ENCODE assay signal across 13 cellular contexts in genomic region chrY:2949590-2950252, GRCh38. TPM values are rescaled to one million over a fixed set of nuclear protein-coding genes. Genes with fewer than 3 reads are reported as not detected.
DNase-seq lines count a peak whose midpoint lies in the region; ATAC-seq and TF ChIP-seq lines count a peak whose summit lies in the region.
"Had no signal": no experiment of that assay in that cellular context is flagged by ENCODE, and none has a peak within 500 bp of the region (broad histone marks: within the 10 kb centered on the region; RNA-seq: fewer than 3 reads in every experiment).

No MANE protein-coding gene starts in this region.

- no peaks in the 10 kb centered on the region for H3K79me1 ChIP-seq in trophoblast cell (ENCODE audit: low read length)

- H2BK5ac ChIP-seq in trophoblast cell (ENCODE audit: low read depth, low read length, poor library complexity): no peak overlapping the region

- BruUV-seq in PC-9 (replicated peaks; lab: Mats Ljungman, UMichigan): no TSS peak

- H3K27me3 ChIP-seq in trophoblast cell (ENCODE audit: insufficient read depth, low read length) (no peaks in the 10 kb centered on the region), PC-9 (ENCODE audit: insufficient read depth, low read depth) (no peaks in the 10 kb centered on the region)
- no peaks in the 10 kb centered on the region for H3K27me3 ChIP-seq in CD8-positive, alpha-beta T cell (ENCODE audit: insufficient read depth, low read length)
- H3K27me3 ChIP-seq: right atrium auricular region, SJCRH30 had no signal

- no peak overlapping the region for H4K8ac ChIP-seq in trophoblast cell (ENCODE audit: low read depth, low read length)

- H2BK120ac ChIP-seq in trophoblast cell (ENCODE audit: insufficient read depth, low read length, poor library complexity): no peak overlapping the region

- H3K4me1 ChIP-seq in trophoblast cell (ENCODE audit: control insufficient read depth in 1 of 2, insufficient read depth in 2 of 2, low read length in 2 of 2) (peaks cover 0 to 4% of the 10 kb centered on the region in 2 experiments), PC-9 (replicated peaks; ENCODE audit: insufficient read depth) (no peaks in the 10 kb centered on the region)
- H3K4me1 ChIP-seq in CD8-positive, alpha-beta T cell (ENCODE audit: insufficient read depth, low read length): peaks cover 17% of the 10 kb centered on the region
- H3K4me1 ChIP-seq: right atrium auricular region, SJCRH30 had no signal

- H2BK12ac ChIP-seq in trophoblast cell (ENCODE audit: low read length): no peak overlapping the region

- H4K91ac ChIP-seq in trophoblast cell (ENCODE audit: low read depth, low read length): no peak overlapping the region

- H3K9me3 ChIP-seq in trophoblast cell (ENCODE audit: insufficient read depth, low read depth, low read length) (no peaks in the 10 kb centered on the region), PC-9 (ENCODE audit: insufficient read depth, low read depth) (no peaks in the 10 kb centered on the region)
- no peaks in the 10 kb centered on the region for H3K9me3 ChIP-seq in CD8-positive, alpha-beta T cell (ENCODE audit: low read length)
- H3K9me3 ChIP-seq: right atrium auricular region, SJCRH30 had no signal

- POLR2A ChIA-PET in PC-9 (lab: Charles Lee; ENCODE audit: unreplicated experiment): no interaction called here
- POLR2A ChIA-PET in CD8-positive, alpha-beta T cell (lab: Charles Lee): interaction anchor here (0.6 kb wide), 1 partner anchor 20 kb away, joined by 3 read pairs; no protein-coding TSS in a partner anchor

- no peaks in the 10 kb centered on the region for H3K9me3 Mint-ChIP-seq in CD8-positive, alpha-beta T cell
- H3K9me3 Mint-ChIP-seq: brain, neural crest cell had no signal

- DNase-seq in trophoblast cell (no peak), RPMI8226 (no peak), PC-9 (no peak), NCI-H1105 treated with DMSO at 0.1 percent for 48 hours (lab: John Stamatoyannopoulos, UW) (no peak)
- DNase-seq in CD8-positive, alpha-beta T cell: no peak
- DNase-seq: mammary epithelial cell, SJCRH30 had no signal

- no peaks in the 10 kb centered on the region for H3K9me2 ChIP-seq in PC-9 (ENCODE audit: insufficient read depth)

- no peak overlapping the region for H3K18ac ChIP-seq in trophoblast cell (ENCODE audit: low read length)

- no peak overlapping the region for H3K9ac ChIP-seq in trophoblast cell (ENCODE audit: low read length)

- H3K4me1 Mint-ChIP-seq in CD8-positive, alpha-beta T cell (ENCODE audit: low read depth): peaks cover 66% of the 10 kb centered on the region
- H3K4me1 Mint-ChIP-seq: brain, neural crest cell had no signal

- no peak overlapping the region for H4K12ac ChIP-seq in trophoblast cell (ENCODE audit: low read depth, low read length)

- H2AK5ac ChIP-seq in trophoblast cell (ENCODE audit: low read length): no peak overlapping the region

- H3K27ac ChIP-seq in trophoblast cell (ENCODE audit: low read depth, low read length) (no peak overlapping the region), PC-9 (no peak overlapping the region)
- no peak overlapping the region for H3K27ac ChIP-seq in CD8-positive, alpha-beta T cell (ENCODE audit: low read depth, low read length)
- H3K27ac ChIP-seq: right atrium auricular region, SJCRH30 had no signal

- H3K36me3 Mint-ChIP-seq in CD8-positive, alpha-beta T cell: peaks cover 19% of the 10 kb centered on the region
- H3K36me3 Mint-ChIP-seq: brain had no signal

- H3K79me2 ChIP-seq in trophoblast cell (ENCODE audit: control insufficient read depth, insufficient read depth, low read length, poor library complexity) (peaks cover 4% of the 10 kb centered on the region), PC-9 (ENCODE audit: low read depth) (no peaks in the 10 kb centered on the region)

- H3K4me2 ChIP-seq in trophoblast cell (ENCODE audit: low read length) (no peak overlapping the region), PC-9 (no peak overlapping the region)

- no CpG with 5 or more reads among the region's 7 CpGs for WGBS in trophoblast cell (ENCODE audit: extremely low coverage, insufficient coverage, insufficient read length)

- H3K36me3 ChIP-seq in trophoblast cell (ENCODE audit: control insufficient read depth in 1 of 2, insufficient read depth in 2 of 2, low read length in 2 of 2) (no peaks in the 10 kb centered on the region), PC-9 (ENCODE audit: low read depth) (no peaks in the 10 kb centered on the region)
- H3K36me3 ChIP-seq in CD8-positive, alpha-beta T cell (ENCODE audit: insufficient read depth, low read length): no peaks in the 10 kb centered on the region
- H3K36me3 ChIP-seq: right atrium auricular region, SJCRH30 had no signal

- H2AFZ ChIP-seq in trophoblast cell (ENCODE audit: insufficient read depth, low read length, poor library complexity): no peak overlapping the region
- no peak overlapping the region for H2AFZ ChIP-seq in PC-9

- intact Hi-C loops in PC-9 (cut with micrococcal nuclease; ENCODE audit: unreplicated experiment): no loop called here
- intact Hi-C loops in CD8-positive, alpha-beta T cell (cut with DNase I, micrococcal nuclease): no loop called here

- no peaks in the 10 kb centered on the region for H4K20me1 ChIP-seq in PC-9 (ENCODE audit: insufficient read depth)

- no peak overlapping the region for H3K23ac ChIP-seq in trophoblast cell (ENCODE audit: low read length)

- H3F3A ChIP-seq in PC-9 (ENCODE audit: insufficient read depth, low read depth): no peaks in the 10 kb centered on the region

- peak; percentile 64 for ATAC-seq in GM19035 (IDR thresholded peaks at IDR 0.05; ENCODE audit: unreplicated experiment)
- ATAC-seq in GM21619 (IDR thresholded peaks at IDR 0.05; ENCODE audit: unreplicated experiment): peak; percentile 64
- peak; percentile 82 for ATAC-seq in HG03442 (IDR thresholded peaks at IDR 0.05; ENCODE audit: unreplicated experiment)
- no peak for ATAC-seq in CD8-positive, alpha-beta T cell

- CTCF ChIA-PET in PC-9 (lab: Charles Lee): no interaction called here
- CTCF ChIA-PET in CD8-positive, alpha-beta T cell (lab: Charles Lee): interaction anchor here (0.6 to 1.2 kb wide), 2 partner anchors 13 to 16 kb away, joined by 3 read pairs; no protein-coding TSS in a partner anchor

- no peaks in the 10 kb centered on the region for H3K27me3 Mint-ChIP-seq in CD8-positive, alpha-beta T cell (ENCODE audit: low read depth)
- H3K27me3 Mint-ChIP-seq: brain had no signal

- TF ChIP-seq CTCF in PC-9 (conservative IDR thresholded peaks at IDR 0.05): no peak
- TF ChIP-seq CTCF in CD8-positive, alpha-beta T cell (IDR thresholded peaks at IDR 0.05): no peak

- no peak overlapping the region for H3K4me3 Mint-ChIP-seq in CD8-positive, alpha-beta T cell
- H3K4me3 Mint-ChIP-seq: brain, neural crest cell had no signal

- H3K4me3 ChIP-seq in trophoblast cell (ENCODE audit: low read depth, low read length): no peak overlapping the region
- no peak overlapping the region for H3K4me3 ChIP-seq in PC-9
- no peak overlapping the region for H3K4me3 ChIP-seq in CD8-positive, alpha-beta T cell (ENCODE audit: low read depth, low read length)
- H3K4me3 ChIP-seq: right atrium auricular region, SJCRH30 had no signal

- H3K27ac Mint-ChIP-seq in CD8-positive, alpha-beta T cell: no peak overlapping the region
- H3K27ac Mint-ChIP-seq: brain had no signal

- H3K14ac ChIP-seq in trophoblast cell (ENCODE audit: low read length): no peak overlapping the region

- peak overlapping the region; percentile 55 for H3K4ac ChIP-seq in trophoblast cell (ENCODE audit: low read depth, low read length)

RNA-seq across cellular contexts. Expression of gene ZFY, which starts 14.5 kb away (rescaled TPM):
- polyA plus RNA-seq in trophoblast cell (2013): 9.6 and 11.1 TPM in 2 replicates
- not detected in 2 replicates for total RNA-seq in PC-9 (2021)
- total RNA-seq in CD8-positive, alpha-beta T cell: 10 to 100 TPM; 29.3 to 31.4 TPM
- total RNA-seq: mammary epithelial cell, neural crest cell, right atrium auricular region had no signal
- polyA plus RNA-seq: mammary epithelial cell had no signal
